In genomic region chr4:155441475-155441874, GRCh38 we compare ENCODE assay signal across 13 cellular contexts.
DNase-seq lines count a peak whose midpoint lies in the region; ATAC-seq, FAIRE-seq and TF ChIP-seq lines count a peak whose summit lies in the region.
"Had no signal": no experiment of that assay in that cellular context is flagged by ENCODE, and none has a peak within 500 bp of the region (broad histone marks: within the 10 kb centered on the region; RNA-seq: fewer than 3 reads in every experiment).

No MANE protein-coding gene starts in this region.

- TF ChIP-seq POLR2A in GM12878 (IDR thresholded peaks at IDR 0.05; ENCODE audit: low read depth, low read length), result no peak

- no peak for TF ChIP-seq RAD21 in GM12878 (IDR thresholded peaks at IDR 0.05; ENCODE audit: insufficient read depth, low read depth, low read length)

- BruUV-seq in GM12878 (replicated peaks; lab: Mats Ljungman, UMichigan), result no TSS peak

- H3K4me1 ChIP-seq in GM12878 (ENCODE audit: control insufficient read depth, insufficient read depth, low read length) (no peaks in the 10 kb centered on the region), muscle layer of duodenum (ENCODE audit: control insufficient read depth in 1 of 2, insufficient read depth in 2 of 2, low read length in 2 of 2) (peaks cover 0 to 3% of the 10 kb centered on the region in 2 donors), stomach smooth muscle (ENCODE audit: control insufficient read depth, insufficient read depth, low read length) (peaks cover 8% of the 10 kb centered on the region)

- FAIRE-seq in GM12878 (lab: Jason Lieb, UNC), result no peak

- no peaks in the 10 kb centered on the region for H3K79me2 ChIP-seq in GM12878 (ENCODE audit: control insufficient read depth, insufficient read depth, low read length)

- no peak overlapping the region for H3K4me3 ChIP-seq in GM12878
- no peak overlapping the region for H3K4me3 ChIP-seq in muscle layer of duodenum (ENCODE audit: low read depth in 1 of 2, low read length in 2 of 2)
- H3K4me3 ChIP-seq in stomach smooth muscle (ENCODE audit: low read length in 2 of 2), result peak overlapping the region; percentile 59 to 65

- H3K4me2 ChIP-seq in GM12878 (ENCODE audit: control insufficient read depth, insufficient read depth), result no peak overlapping the region

- H4K20me1 ChIP-seq in GM12878 (ENCODE audit: control insufficient read depth, insufficient read depth), result no peaks in the 10 kb centered on the region

- intact Hi-C loops in Right ventricle myocardium inferior (cut with DNase I), result loop anchor here (5.0 to 10.0 kb wide), 2 partner anchors 71 to 133 kb away; no protein-coding TSS in a partner anchor
- intact Hi-C loops in left cardiac atrium (cut with DNase I), result loop anchor here (2.0 to 10.0 kb wide), 3 partner anchors 223 to 511 kb away; partner anchors contain the start of genes CTSO (in 1 of the 2) and GUCY1A1 (in 1 of the 2)
- intact Hi-C loops in GM12878 (cut with micrococcal nuclease; ENCODE audit: unreplicated experiment), result no loop called here

- SMC1A ChIA-PET in GM12878 (lab: Charles Lee; ENCODE audit: uncharacterized antibody, unreplicated experiment), result interaction anchor here (0.7 to 1.3 kb wide), 5 partner anchors 88 to 512 kb away, joined by 3 to 6 read pairs (median 3); partner anchors contain the start of gene CTSO

- no peak for TF ChIP-seq EP300 in GM12878 (IDR thresholded peaks at IDR 0.05; ENCODE audit: borderline replicate concordance in 1 of 2, control insufficient read depth in 1 of 2, low read depth in 2 of 2, low read length in 2 of 2)

- no peak overlapping the region for H3K9ac ChIP-seq in GM12878 (ENCODE audit: control insufficient read depth, insufficient read depth, low read length)
- peak overlapping the region in 1 of 2 donors; percentile 68 for H3K9ac ChIP-seq in stomach smooth muscle (ENCODE audit: low read length in 2 of 2)

- H3K9me3 ChIP-seq in GM12878 (replicated peaks; ENCODE audit: control insufficient read depth, insufficient read depth, low read length) (no peaks in the 10 kb centered on the region), muscle layer of duodenum (ENCODE audit: control insufficient read depth in 1 of 2, low read length in 2 of 2) (no peaks in the 10 kb centered on the region), stomach smooth muscle (ENCODE audit: control insufficient read depth in 2 of 2, low read length in 2 of 2) (no peaks in the 10 kb centered on the region)

- H3K27ac ChIP-seq in GM12878 (ENCODE audit: control insufficient read depth, insufficient read depth) (no peak overlapping the region), muscle layer of duodenum (ENCODE audit: low read length) (peak overlapping the region; percentile 7), stomach smooth muscle (ENCODE audit: low read length) (peak overlapping the region; percentile 42)

- no peak overlapping the region for H2AFZ ChIP-seq in GM12878 (ENCODE audit: control insufficient read depth, low read depth, low read length)

- no peak for TF ChIP-seq CTCF in GM12878 (IDR thresholded peaks at IDR 0.05 in 2 of 3, conservative IDR thresholded peaks at IDR 0.05 in 1 of 3; ENCODE audit: control insufficient read depth in 2 of 3, extremely low read depth in 1 of 3, insufficient read depth in 1 of 3, low read depth in 3 of 3, low read length in 3 of 3)

- RAD21 ChIA-PET in GM12878 (lab: Charles Lee; ENCODE audit: unreplicated experiment), result interaction anchor here (1.2 to 1.6 kb wide), 2 partner anchors 85 to 346 kb away, joined by 3 to 6 read pairs; no protein-coding TSS in a partner anchor

- H3K36me3 ChIP-seq in GM12878 (ENCODE audit: control insufficient read depth in 2 of 2, insufficient read depth in 2 of 2, low read length in 1 of 2) (no peaks in the 10 kb centered on the region), muscle layer of duodenum (ENCODE audit: control insufficient read depth in 1 of 2, insufficient read depth in 2 of 2, low read length in 2 of 2) (no peaks in the 10 kb centered on the region), stomach smooth muscle (ENCODE audit: control insufficient read depth in 2 of 2, insufficient read depth in 2 of 2, low read length in 2 of 2) (no peaks in the 10 kb centered on the region)

- WGBS in GM12878 (ENCODE audit: insufficient coverage, insufficient replicate concordance, low lambda C conversion rate, missing lambda C conversion rate), result 83% methylated on average over 1 of the region's 1 CpG

- H3K27me3 ChIP-seq in GM12878 (replicated peaks in 1 of 2; ENCODE audit: control insufficient read depth in 2 of 2, insufficient read depth in 2 of 2, low read length in 1 of 2) (no peaks in the 10 kb centered on the region; a peak in 1 of 4 replicates), muscle layer of duodenum (ENCODE audit: low read depth, low read length) (no peaks in the 10 kb centered on the region), stomach smooth muscle (ENCODE audit: control insufficient read depth in 1 of 2, insufficient read depth in 2 of 2, low read length in 2 of 2) (no peaks in the 10 kb centered on the region)

- CTCF ChIA-PET in GM12878 (lab: Yijun Ruan, JAX), result interaction anchor here (0.5 to 2.1 kb wide), 11 partner anchors 13 to 368 kb away, joined by 3 to 17 read pairs (median 3); no protein-coding TSS in a partner anchor

- ATAC-seq in Right ventricle myocardium inferior, result peak; percentile 57
- no peak for ATAC-seq in left cardiac atrium
- peak; percentile 40 for ATAC-seq in GM12878

- in situ Hi-C loops in GM12878 (cut with MboI), result loop anchor here (5.0 kb wide), 1 partner anchor 351 kb away; no protein-coding TSS in a partner anchor

- POLR2A ChIA-PET in GM12878 (lab: Charles Lee), result no interaction called here

- DNase-seq in Right ventricle myocardium inferior (ENCODE audit: missing footprints) (no peak), left cardiac atrium (no peak), GM12878 (ENCODE audit: low read depth, low spot score) (no peak), SK-N-DZ (ENCODE audit: low spot score) (no peak)
- DNase-seq in effector CD4-positive, alpha-beta T cell, result no peak
- no peak for DNase-seq in activated CD4-positive, alpha-beta T cell treated with anti-CD3 and anti-CD28 coated beads for 4 hours
- DNase-seq: COR-L47, DMS53, NCI-H1417, NCI-H1930, NCI-H510A had no signal

TF ChIP-seq in GM12878, 131 proteins besides CTCF, POLR2A, EP300 and RAD21 (continues in another document):
- TF ChIP-seq CREM (IDR thresholded peaks at IDR 0.05; ENCODE audit: low read depth), result no peak
- no peak for TF ChIP-seq RBBP5 (conservative IDR thresholded peaks at IDR 0.05)
- TF ChIP-seq HDAC2 (IDR thresholded peaks at IDR 0.05), result no peak
- TF ChIP-seq CBFB (IDR thresholded peaks at IDR 0.05; ENCODE audit: low read depth), result no peak
- TF ChIP-seq POLR2AphosphoS2 (IDR thresholded peaks at IDR 0.05; ENCODE audit: low read depth, low read length), result no peak
- TF ChIP-seq ZBTB11 (CRISPR knock-in tag; IDR thresholded peaks at IDR 0.05), result no peak
- TF ChIP-seq ATF2 (IDR thresholded peaks at IDR 0.05; ENCODE audit: low read length), result no peak
- TF ChIP-seq NKRF (conservative IDR thresholded peaks at IDR 0.05), result no peak
- TF ChIP-seq TCF7 (IDR thresholded peaks at IDR 0.05; ENCODE audit: borderline replicate concordance), result no peak

Comparison
In these comparisons a context has a peak if more than half of its experiments do, and no peak if none do; other contexts are left out.
1. ATAC-seq: peak in Right ventricle myocardium inferior (single experiment) and GM12878 (single experiment); none in left cardiac atrium (0 of 2).
2. H3K4me3 ChIP-seq: peak in stomach smooth muscle (2 of 2); none in GM12878 (single experiment) and muscle layer of duodenum (0 of 2).